Comparison of ENCODE assay signal across 1 cellular context in genomic region chr10:69656719-69657269, GRCh38.
TF ChIP-seq lines count a peak whose summit lies in the region.

No MANE protein-coding gene starts in this region.

TF ChIP-seq in HEK293, 187 proteins besides CTCF, POLR2A, EP300 and RAD21 (continued from another document):
- TF ChIP-seq, protein P1, sequence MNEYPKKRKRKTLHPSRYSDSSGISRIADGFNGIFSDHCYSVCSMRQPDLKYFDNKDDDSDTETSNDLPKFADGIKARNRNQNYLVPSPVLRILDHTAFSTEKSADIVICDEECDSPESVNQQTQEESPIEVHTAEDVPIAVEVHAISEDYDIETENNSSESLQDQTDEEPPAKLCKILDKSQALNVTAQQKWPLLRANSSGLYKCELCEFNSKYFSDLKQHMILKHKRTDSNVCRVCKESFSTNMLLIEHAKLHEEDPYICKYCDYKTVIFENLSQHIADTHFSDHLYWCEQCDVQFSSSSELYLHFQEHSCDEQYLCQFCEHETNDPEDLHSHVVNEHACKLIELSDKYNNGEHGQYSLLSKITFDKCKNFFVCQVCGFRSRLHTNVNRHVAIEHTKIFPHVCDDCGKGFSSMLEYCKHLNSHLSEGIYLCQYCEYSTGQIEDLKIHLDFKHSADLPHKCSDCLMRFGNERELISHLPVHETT (tag by site-specific recombination; IDR thresholded peaks at IDR 0.05), result no peak
- TF ChIP-seq SP2 (tag by site-specific recombination; IDR thresholded peaks at IDR 0.05), result no peak
- TF ChIP-seq ZNF629 (tag by site-specific recombination; IDR thresholded peaks at IDR 0.05), result no peak
- TF ChIP-seq ZNF596 (tag by site-specific recombination; IDR thresholded peaks at IDR 0.05), result no peak
- TF ChIP-seq TCF7L2 (IDR thresholded peaks at IDR 0.05; ENCODE audit: borderline replicate concordance, low read depth, low read length), result no peak
- TF ChIP-seq, protein P2, sequence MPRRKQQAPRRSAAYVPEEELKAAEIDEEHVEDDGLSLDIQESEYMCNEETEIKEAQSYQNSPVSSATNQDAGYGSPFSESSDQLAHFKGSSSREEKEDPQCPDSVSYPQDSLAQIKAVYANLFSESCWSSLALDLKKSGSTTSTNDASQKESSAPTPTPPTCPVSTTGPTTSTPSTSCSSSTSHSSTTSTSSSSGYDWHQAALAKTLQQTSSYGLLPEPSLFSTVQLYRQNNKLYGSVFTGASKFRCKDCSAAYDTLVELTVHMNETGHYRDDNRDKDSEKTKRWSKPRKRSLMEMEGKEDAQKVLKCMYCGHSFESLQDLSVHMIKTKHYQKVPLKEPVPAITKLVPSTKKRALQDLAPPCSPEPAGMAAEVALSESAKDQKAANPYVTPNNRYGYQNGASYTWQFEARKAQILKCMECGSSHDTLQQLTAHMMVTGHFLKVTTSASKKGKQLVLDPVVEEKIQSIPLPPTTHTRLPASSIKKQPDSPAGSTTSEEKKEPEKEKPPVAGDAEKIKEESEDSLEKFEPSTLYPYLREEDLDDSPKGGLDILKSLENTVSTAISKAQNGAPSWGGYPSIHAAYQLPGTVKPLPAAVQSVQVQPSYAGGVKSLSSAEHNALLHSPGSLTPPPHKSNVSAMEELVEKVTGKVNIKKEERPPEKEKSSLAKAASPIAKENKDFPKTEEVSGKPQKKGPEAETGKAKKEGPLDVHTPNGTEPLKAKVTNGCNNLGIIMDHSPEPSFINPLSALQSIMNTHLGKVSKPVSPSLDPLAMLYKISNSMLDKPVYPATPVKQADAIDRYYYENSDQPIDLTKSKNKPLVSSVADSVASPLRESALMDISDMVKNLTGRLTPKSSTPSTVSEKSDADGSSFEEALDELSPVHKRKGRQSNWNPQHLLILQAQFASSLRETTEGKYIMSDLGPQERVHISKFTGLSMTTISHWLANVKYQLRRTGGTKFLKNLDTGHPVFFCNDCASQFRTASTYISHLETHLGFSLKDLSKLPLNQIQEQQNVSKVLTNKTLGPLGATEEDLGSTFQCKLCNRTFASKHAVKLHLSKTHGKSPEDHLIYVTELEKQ (tag by site-specific recombination; IDR thresholded peaks at IDR 0.05; ENCODE audit: borderline replicate concordance), result no peak
- no peak for TF ChIP-seq ZNF157 (tag by site-specific recombination; IDR thresholded peaks at IDR 0.05)
- TF ChIP-seq ZNF10 (tag by site-specific recombination; IDR thresholded peaks at IDR 0.05), result no peak
